In the genomic region with DNA sequence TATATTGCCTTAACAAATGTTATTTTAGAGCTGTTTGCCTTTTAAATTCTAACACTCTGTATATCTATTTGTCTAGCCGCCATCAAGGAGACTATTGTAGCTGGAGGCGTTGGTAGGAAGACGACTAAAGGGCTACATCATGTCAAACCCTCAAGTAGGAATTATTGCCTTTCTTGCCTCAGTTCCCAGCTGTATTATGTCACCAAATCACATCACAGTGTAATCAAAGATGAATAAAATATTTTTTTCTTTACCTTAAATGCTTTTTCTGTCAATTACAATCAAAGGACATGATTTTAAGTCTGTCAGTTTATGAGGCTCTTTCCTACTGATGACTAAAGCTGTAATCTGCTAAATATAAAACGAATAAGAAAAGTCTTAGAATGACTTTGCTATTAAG, we compare ENCODE assay signal across 9 cellular contexts.
"Had no signal": no experiment of that assay in that cellular context is flagged by ENCODE, and none has a peak within 500 bp of the region (broad histone marks: within the 10 kb centered on the region; RNA-seq: fewer than 3 reads in every experiment).

No MANE protein-coding gene starts in this region.

- H3K9me3 Mint-ChIP-seq: GM23338, HFFc6 had no signal

- H3K4me3 Mint-ChIP-seq: GM23338, H9, HFFc6 had no signal

- DNase-seq: GM23248, GOT3, H7, H9, HCEC 1CT, HFFc6 had no signal

- H3K27ac Mint-ChIP-seq: GM23338, H9, HFFc6 had no signal

- ATAC-seq: GM23338, HCT116 had no signal

- H3K4me1 Mint-ChIP-seq: GM23338, H9 had no signal

- H3K4me1 ChIP-seq: HAP-1 had no signal

- H3K4me2 ChIP-seq: GM23338 had no signal

- H2AFZ ChIP-seq: GM23248, GM23338 had no signal

- H3K27ac ChIP-seq: GM23248 had no signal

- H3K36me3 ChIP-seq: HAP-1 had no signal

- H3K9me3 ChIP-seq: HAP-1 had no signal

- H3K4me3 ChIP-seq: GM23248, GM23338, HAP-1 had no signal

- H3K9ac ChIP-seq: GM23248 had no signal
